In the genomic region with DNA sequence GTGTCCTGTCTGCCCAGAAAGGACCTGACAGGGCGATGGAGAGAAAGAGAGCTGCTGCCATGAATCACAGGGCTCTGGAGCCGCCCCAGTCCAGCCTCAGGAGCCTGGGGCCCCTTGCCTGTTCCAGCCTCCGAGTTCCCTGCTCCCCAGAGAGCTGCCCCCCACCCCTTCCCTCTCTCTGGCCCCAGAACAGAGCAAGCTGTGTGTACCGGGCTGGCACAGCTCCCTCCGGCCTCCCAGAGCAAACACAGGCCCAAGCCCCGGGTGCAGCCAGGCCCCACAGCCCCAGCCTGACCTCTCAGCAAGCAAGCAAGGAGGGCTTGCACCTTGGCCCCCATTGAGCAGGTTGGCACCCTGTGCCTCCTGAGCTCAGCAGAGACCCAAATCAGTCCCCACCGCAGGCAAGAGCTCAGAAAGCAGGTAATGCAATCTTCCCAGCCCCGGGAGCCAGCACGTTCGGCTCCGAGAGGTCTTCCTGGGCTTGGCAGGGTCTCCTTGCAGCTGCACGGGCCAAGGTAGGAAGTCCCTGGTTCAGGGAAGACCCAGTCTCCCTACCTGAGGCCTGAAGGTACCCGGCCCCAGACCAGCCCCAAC, we compare ENCODE assay signal across 8 cellular contexts. TPM values are rescaled to one million over a fixed set of nuclear protein-coding genes. Genes with fewer than 3 reads are reported as not detected.
A peak's percentile ranks its signal among the peaks of the same experiment; 100 is the strongest.
DNase-seq lines count a peak whose midpoint lies in the region; ATAC-seq and TF ChIP-seq lines count a peak whose summit lies in the region.

No MANE protein-coding gene starts in this region.

- TF ChIP-seq POLR2A in thyroid gland (IDR thresholded peaks at IDR 0.05) = no peak

- H3K27ac ChIP-seq in cingulate gyrus (ENCODE audit: low read depth, low read length) (peak overlapping the region; percentile 95), lung (ENCODE audit: low read depth in 1 of 2, low read length in 1 of 2) (peak overlapping the region; percentile 95 to 98), thyroid gland (peak overlapping the region; percentile 79 to 96 (median 84))

- no peaks in the 10 kb centered on the region for H3K9me3 Mint-ChIP-seq in activated CD4-positive, alpha-beta memory T cell treated with anti-CD3 and anti-CD28 coated beads, Interleukin-2, amount 10 ng/mL, durations not matched to agents 7 days and 5 days
- H3K9me3 Mint-ChIP-seq in activated CD4-positive, alpha-beta memory T cell treated with anti-CD3 and anti-CD28 coated beads for 36 hours = no peaks in the 10 kb centered on the region

- 51 to 77% methylated on average over 11 to 13 of the region's 13 CpGs for WGBS in lung, 2 donors
- 32 to 52% methylated on average over 6 to 11 of the region's 13 CpGs for WGBS in thyroid gland, 2 donors

- intact Hi-C loops in activated CD4-positive, alpha-beta memory T cell treated with anti-CD3 and anti-CD28 coated beads for 36 hours (cut with micrococcal nuclease) = no loop called here
- intact Hi-C loops in thyroid gland (cut with DNase I) = loop anchor here (5.0 kb wide), 2 partner anchors 62 to 77 kb away; partner anchors contain the start of gene ACP2

- TF ChIP-seq CTCF in lung (IDR thresholded peaks at IDR 0.05; ENCODE audit: control extremely low read depth, extremely low read depth) = no peak
- TF ChIP-seq CTCF in thyroid gland (IDR thresholded peaks at IDR 0.05) = no peak

- CTCF ChIA-PET in activated CD4-positive, alpha-beta memory T cell treated with anti-CD3 and anti-CD28 coated beads, Interleukin-2, amount 10 ng/mL, durations not matched to agents 7 days and 5 days (lab: Charles Lee) = interaction anchor here (1.8 kb wide), 1 partner anchor 75 kb away, joined by 6 read pairs; no protein-coding TSS in a partner anchor
- CTCF ChIA-PET in activated CD4-positive, alpha-beta memory T cell treated with anti-CD3 and anti-CD28 coated beads for 36 hours (lab: Charles Lee) = interaction anchor here (0.9 kb wide), 1 partner anchor 32 kb away, joined by 3 read pairs; no protein-coding TSS in a partner anchor

- H3K4me1 Mint-ChIP-seq in activated CD4-positive, alpha-beta memory T cell treated with anti-CD3 and anti-CD28 coated beads, Interleukin-2, amount 10 ng/mL, durations not matched to agents 7 days and 5 days = peaks cover 12% of the 10 kb centered on the region
- H3K4me1 Mint-ChIP-seq in activated CD4-positive, alpha-beta memory T cell treated with anti-CD3 and anti-CD28 coated beads for 36 hours (ENCODE audit: low read depth) = peaks cover 9% of the 10 kb centered on the region

- POLR2A ChIA-PET in activated CD4-positive, alpha-beta memory T cell treated with anti-CD3 and anti-CD28 coated beads, Interleukin-2, amount 10 ng/mL, durations not matched to agents 7 days and 5 days (lab: Charles Lee) = interaction anchor here (4.6 to 10.3 kb wide), 2 partner anchors 7 to 32 kb away, joined by 25 to 124 read pairs; partner anchors contain the start of genes ARFGAP2 and DDB2
- POLR2A ChIA-PET in activated CD4-positive, alpha-beta memory T cell treated with anti-CD3 and anti-CD28 coated beads for 36 hours (lab: Charles Lee) = interaction anchor here (1.1 kb wide), 1 partner anchor 30 kb away, joined by 6 read pairs; the partner anchor contains the start of gene DDB2

- no peaks in the 10 kb centered on the region for H3K36me3 Mint-ChIP-seq in activated CD4-positive, alpha-beta memory T cell treated with anti-CD3 and anti-CD28 coated beads, Interleukin-2, amount 10 ng/mL, durations not matched to agents 7 days and 5 days (ENCODE audit: low read depth)
- H3K36me3 Mint-ChIP-seq in activated CD4-positive, alpha-beta memory T cell treated with anti-CD3 and anti-CD28 coated beads for 36 hours = no peaks in the 10 kb centered on the region

- no peaks in the 10 kb centered on the region for H3K36me3 ChIP-seq in lung (ENCODE audit: control insufficient read depth in 2 of 2, insufficient read depth in 2 of 2, low read length in 2 of 2)
- H3K36me3 ChIP-seq in thyroid gland = peaks cover 0 to 3% of the 10 kb centered on the region in 2 donors

- H3K27me3 Mint-ChIP-seq in activated CD4-positive, alpha-beta memory T cell treated with anti-CD3 and anti-CD28 coated beads, Interleukin-2, amount 10 ng/mL, durations not matched to agents 7 days and 5 days = peaks cover 31% of the 10 kb centered on the region
- H3K27me3 Mint-ChIP-seq in activated CD4-positive, alpha-beta memory T cell treated with anti-CD3 and anti-CD28 coated beads for 36 hours = peaks cover 23% of the 10 kb centered on the region

- H3K4me1 ChIP-seq in lung (ENCODE audit: control insufficient read depth in 2 of 2, insufficient read depth in 2 of 2, low read length in 2 of 2) (peaks cover 5% of the 10 kb centered on the region in 2 donors), thyroid gland (peaks cover 27 to 38% of the 10 kb centered on the region in 2 donors)

- H3K27ac Mint-ChIP-seq in activated CD4-positive, alpha-beta memory T cell treated with anti-CD3 and anti-CD28 coated beads, Interleukin-2, amount 10 ng/mL, durations not matched to agents 7 days and 5 days = no peak overlapping the region
- H3K27ac Mint-ChIP-seq in activated CD4-positive, alpha-beta memory T cell treated with anti-CD3 and anti-CD28 coated beads for 36 hours = no peak overlapping the region

- no peak for ATAC-seq in lung (ENCODE audit: insufficient read depth, low FRiP score)
- ATAC-seq in GM21529 (IDR thresholded peaks at IDR 0.05; ENCODE audit: unreplicated experiment) = no peak
- no peak for ATAC-seq in HG03159 (IDR thresholded peaks at IDR 0.05; ENCODE audit: unreplicated experiment)

- peak overlapping the region; percentile 70 for H3K4me3 ChIP-seq in lung
- peak overlapping the region; percentile 50 to 91 (median 87) for H3K4me3 ChIP-seq in thyroid gland (replicated peaks in 1 of 3)

- H3K27me3 ChIP-seq in lung (ENCODE audit: control insufficient read depth, insufficient read depth) = no peaks in the 10 kb centered on the region
- no peaks in the 10 kb centered on the region for H3K27me3 ChIP-seq in thyroid gland

- H3K4me3 Mint-ChIP-seq in activated CD4-positive, alpha-beta memory T cell treated with anti-CD3 and anti-CD28 coated beads, Interleukin-2, amount 10 ng/mL, durations not matched to agents 7 days and 5 days = peak overlapping the region; percentile 30
- no peak overlapping the region for H3K4me3 Mint-ChIP-seq in activated CD4-positive, alpha-beta memory T cell treated with anti-CD3 and anti-CD28 coated beads for 36 hours

- H3K9me3 ChIP-seq in lung (ENCODE audit: control insufficient read depth in 2 of 2, insufficient read depth in 1 of 2, low read length in 1 of 2) = no peaks in the 10 kb centered on the region
- H3K9me3 ChIP-seq in thyroid gland = no peaks in the 10 kb centered on the region

- DNase-seq in activated CD4-positive, alpha-beta memory T cell treated with anti-CD3 and anti-CD28 coated beads, Interleukin-2, amount 10 ng/mL, durations not matched to agents 7 days and 5 days = no peak
- DNase-seq in activated CD4-positive, alpha-beta memory T cell treated with anti-CD3 and anti-CD28 coated beads for 36 hours = no peak
- DNase-seq in lung (ENCODE audit: low spot score) (no peak), thyroid gland (no peak), epidermal melanocyte (ENCODE audit: insufficient read length, low spot score) (no peak)

RNA-seq across cellular contexts. Expression of gene PACSIN3, which starts 1.4 kb away (rescaled TPM):
- 1 to 10 TPM in 1 of 2 experiments, under 1 TPM in 1; 0.91 to 1.2 TPM for total RNA-seq in activated CD4-positive, alpha-beta memory T cell treated with anti-CD3 and anti-CD28 coated beads, Interleukin-2, amount 10 ng/mL, durations not matched to agents 7 days and 5 days
- 1 to 10 TPM; 5.3 to 6.0 TPM for total RNA-seq in activated CD4-positive, alpha-beta memory T cell treated with anti-CD3 and anti-CD28 coated beads for 36 hours
- total RNA-seq in lung (10 to 100 TPM; 34.7 to 53.3 TPM), thyroid gland (10 to 100 TPM; 43.6 to 71.6 (median 54.2) TPM)
- 10 to 100 TPM; 20.6 to 37.9 TPM for polyA plus RNA-seq in lung

RNA-seq across cellular contexts. Expression of gene ARFGAP2, which starts 8.1 kb away (rescaled TPM):
- total RNA-seq in activated CD4-positive, alpha-beta memory T cell treated with anti-CD3 and anti-CD28 coated beads, Interleukin-2, amount 10 ng/mL, durations not matched to agents 7 days and 5 days = 10 to 100 TPM; 82.0 to 85.7 TPM
- 10 to 100 TPM; 66.5 to 66.6 TPM for total RNA-seq in activated CD4-positive, alpha-beta memory T cell treated with anti-CD3 and anti-CD28 coated beads for 36 hours
- total RNA-seq in lung = 100 to 1,000 TPM; 108 to 140 TPM
- polyA plus RNA-seq in lung = 10 to 100 TPM; 51.2 to 80.2 TPM
- total RNA-seq in thyroid gland = 100 to 1,000 TPM; 145 to 194 (median 160) TPM

RNA-seq across cellular contexts. Expression of gene DDB2, which starts 30.0 kb away (rescaled TPM):
- total RNA-seq in activated CD4-positive, alpha-beta memory T cell treated with anti-CD3 and anti-CD28 coated beads, Interleukin-2, amount 10 ng/mL, durations not matched to agents 7 days and 5 days = 100 to 1,000 TPM; 159 to 163 TPM
- 100 to 1,000 TPM; 194 to 198 TPM for total RNA-seq in activated CD4-positive, alpha-beta memory T cell treated with anti-CD3 and anti-CD28 coated beads for 36 hours
- total RNA-seq in lung (10 to 100 TPM; 14.4 to 33.9 TPM), thyroid gland (10 to 100 TPM; 10.6 to 19.3 (median 12.9) TPM)
- polyA plus RNA-seq in lung = 10 to 100 TPM; 16.8 to 36.4 TPM

Comparison
In these comparisons a context has a peak if more than half of its experiments do, and no peak if none do; other contexts are left out.
1. RNA of gene PACSIN3, which starts 1.4 kb away (total RNA-seq): 43.6 to 71.6 TPM in thyroid gland and 34.7 to 53.3 TPM in lung; 5.3 to 6.0 TPM in activated CD4-positive, alpha-beta memory T cell treated with anti-CD3 and anti-CD28 coated beads for 36 hours and 0.91 to 1.2 TPM in activated CD4-positive, alpha-beta memory T cell treated with anti-CD3 and anti-CD28 coated beads, Interleukin-2, amount 10 ng/mL, durations not matched to agents 7 days and 5 days; every median in the first group is over 4 times any median in the second.
2. RNA of gene DDB2, which starts 30.0 kb away (total RNA-seq): 194 to 198 TPM in activated CD4-positive, alpha-beta memory T cell treated with anti-CD3 and anti-CD28 coated beads for 36 hours and 159 to 163 TPM in activated CD4-positive, alpha-beta memory T cell treated with anti-CD3 and anti-CD28 coated beads, Interleukin-2, amount 10 ng/mL, durations not matched to agents 7 days and 5 days; 14.4 to 33.9 TPM in lung and 10.6 to 19.3 TPM in thyroid gland; every median in the first group is over 4 times any median in the second.
3. Peak in every context shown above with its lines, with median percentiles within 50 percentile points of each other: H3K27ac ChIP-seq.